Comparison of ENCODE assay signal across 2 cellular contexts in genomic region chr9:130745210-130745800, GRCh38.
TF ChIP-seq lines count a peak whose summit lies in the region.

No MANE protein-coding gene starts in this region.

TF ChIP-seq in GM23338, 12 proteins besides CTCF, POLR2A, EP300 and RAD21:
- TF ChIP-seq ETS1 (IDR thresholded peaks at IDR 0.05): no peak
- no peak for TF ChIP-seq REST (IDR thresholded peaks at IDR 0.05; ENCODE audit: unreplicated experiment)
TF ChIP-seq in GM23338: peak in this region for 0.

TF ChIP-seq in endothelial cell of umbilical vein, 7 proteins besides CTCF, POLR2A, EP300 and RAD21 (continued from another document):
- TF ChIP-seq MYC (IDR thresholded peaks at IDR 0.05; ENCODE audit: low read depth, low read length) (no peak), EZH2 (IDR thresholded peaks at IDR 0.05; ENCODE audit: borderline replicate concordance, low read depth, low read length, severe bottlenecking) (no peak)
